Comparison of ENCODE assay signal across 3 cellular contexts in the genomic region with DNA sequence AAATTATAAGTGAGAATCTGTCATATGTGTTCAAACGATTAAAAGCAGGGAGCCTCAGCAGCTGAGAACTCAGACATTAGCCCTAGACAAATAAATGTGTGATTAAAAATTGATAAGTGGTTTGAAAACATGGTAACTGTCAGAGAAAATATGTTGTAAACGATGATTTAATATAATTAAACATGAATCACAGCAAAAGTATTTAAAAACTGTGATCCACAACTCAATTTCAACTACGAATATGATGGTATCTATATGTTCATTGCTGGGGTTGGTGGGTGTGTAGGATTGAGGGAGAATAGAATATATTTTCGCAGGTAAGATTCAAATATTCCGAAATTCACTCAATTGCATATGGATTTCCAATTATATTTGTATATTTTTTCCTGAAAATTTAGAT.
"Had no signal": no experiment of that assay in that cellular context is flagged by ENCODE, and none has a peak within 500 bp of the region (broad histone marks: within the 10 kb centered on the region; RNA-seq: fewer than 3 reads in every experiment).

No MANE protein-coding gene starts in this region.

- H3K4me3 ChIP-seq: GM12878 had no signal

- DNase-seq: GDM1, GF-D8 had no signal

- ATAC-seq: GM12878 had no signal
